Comparison of ENCODE assay signal across 15 cellular contexts in the genomic region with DNA sequence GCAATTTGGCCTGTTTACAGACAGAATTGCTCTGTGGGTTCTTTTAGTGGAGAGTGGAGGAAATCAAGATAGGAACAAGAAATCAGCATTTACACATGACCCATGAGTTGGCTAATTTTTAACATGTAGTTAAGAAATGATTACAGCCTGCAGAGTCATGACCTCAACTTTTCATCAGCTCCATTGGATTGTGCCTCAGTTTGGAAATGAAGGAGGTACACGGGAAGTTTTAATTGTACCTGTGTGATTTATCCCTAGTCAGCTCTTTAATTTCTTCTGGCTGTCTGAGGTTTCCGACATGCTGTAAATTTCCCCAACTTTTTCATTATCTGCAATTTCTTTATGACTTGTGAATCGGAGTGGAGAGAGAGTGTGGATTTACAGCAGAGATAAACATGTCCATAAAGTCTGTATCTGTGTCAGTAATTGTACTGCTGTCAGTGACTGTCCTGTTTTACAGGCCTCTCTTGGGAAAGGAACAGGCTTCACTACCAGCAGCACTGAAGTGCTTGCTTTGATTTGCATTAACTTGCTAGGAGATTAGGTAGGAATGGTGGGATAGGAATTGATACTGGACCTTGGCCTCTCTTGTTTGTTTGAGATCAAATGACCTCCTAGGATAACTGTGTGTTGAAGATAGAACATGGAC. TPM values are rescaled to one million over a fixed set of nuclear protein-coding genes. Genes with fewer than 3 reads are reported as not detected.
A peak's percentile ranks its signal among the peaks of the same experiment; 100 is the strongest.
DNase-seq lines count a peak whose midpoint lies in the region; ATAC-seq and TF ChIP-seq lines count a peak whose summit lies in the region.
"Had no signal": no experiment of that assay in that cellular context is flagged by ENCODE, and none has a peak within 500 bp of the region (broad histone marks: within the 10 kb centered on the region; RNA-seq: fewer than 3 reads in every experiment).

No MANE protein-coding gene starts in this region.

- no peaks in the 10 kb centered on the region for H3K36me3 Mint-ChIP-seq in activated CD4-positive, alpha-beta T cell treated with anti-CD3 and anti-CD28 coated beads for 36 hours (ENCODE audit: low read depth)

- H4K20me1 ChIP-seq in MM.1S (ENCODE audit: insufficient read depth, low read length) (no peaks in the 10 kb centered on the region), hepatocyte (ENCODE audit: insufficient read depth, poor library complexity, severe bottlenecking) (no peaks in the 10 kb centered on the region)

- H3K4me1 Mint-ChIP-seq in activated CD4-positive, alpha-beta T cell treated with anti-CD3 and anti-CD28 coated beads for 36 hours: peaks cover 25% of the 10 kb centered on the region

- intact Hi-C loops in activated CD4-positive, alpha-beta T cell treated with anti-CD3 and anti-CD28 coated beads for 36 hours (cut with DNase I, micrococcal nuclease): no loop called here

- H3K27ac ChIP-seq in MM.1S (ENCODE audit: low read length) (peak overlapping the region; percentile 13; the same call in 1 of the 2 replicates), hepatocyte (peak overlapping the region; percentile 54)
- H3K27ac ChIP-seq: uterus had no signal

- no peak overlapping the region for H2AFZ ChIP-seq in MM.1S (ENCODE audit: low read length)
- no peak overlapping the region for H2AFZ ChIP-seq in hepatocyte

- H3K4me3 Mint-ChIP-seq in activated CD4-positive, alpha-beta T cell treated with anti-CD3 and anti-CD28 coated beads for 36 hours: no peak overlapping the region
- H3K4me3 Mint-ChIP-seq: activated CD8-positive, alpha-beta memory T cell treated with anti-CD3 and anti-CD28 coated beads, Interleukin-2, amount 10 ng/mL, durations not matched to agents 7 days and 5 days; activated naive CD8-positive, alpha-beta T cell treated with anti-CD3 and anti-CD28 coated beads, Interleukin-2, amount 50 U/mL, for 24 hours had no signal

- peak overlapping the region; percentile 5 for H3K27ac Mint-ChIP-seq in activated CD4-positive, alpha-beta T cell treated with anti-CD3 and anti-CD28 coated beads for 36 hours
- H3K27ac Mint-ChIP-seq: activated CD8-positive, alpha-beta memory T cell treated with anti-CD3 and anti-CD28 coated beads, Interleukin-2, amount 10 ng/mL, durations not matched to agents 7 days and 5 days; activated naive CD8-positive, alpha-beta T cell treated with anti-CD3 and anti-CD28 coated beads, Interleukin-2, amount 50 U/mL, for 24 hours had no signal

- no peak for DNase-seq in activated CD4-positive, alpha-beta T cell treated with anti-CD3 and anti-CD28 coated beads for 36 hours
- no peak for DNase-seq in activated CD4-positive, alpha-beta T cell treated with anti-CD3 and anti-CD28 coated beads, Interleukin-2, amount 50 U/mL, for 1 hour
- DNase-seq in MM.1S (no peak), hepatocyte (ENCODE audit: low spot score) (peak; percentile 44), renal cortical epithelial cell (ENCODE audit: low read depth) (peak; percentile 80), medulla oblongata (ENCODE audit: extremely low spot score) (no peak)
- DNase-seq: activated CD8-positive, alpha-beta memory T cell treated with anti-CD3 and anti-CD28 coated beads, Interleukin-2, amount 10 ng/mL, durations not matched to agents 7 days and 5 days; activated naive CD8-positive, alpha-beta T cell treated with anti-CD3 and anti-CD28 coated beads, Interleukin-2, amount 50 U/mL, for 24 hours; NCI-H1092; NCI-H524; posterior cingulate gyrus; stimulated activated CD4-positive, alpha-beta T cell treated with anti-CD3 and anti-CD28 coated beads, Interleukin-2, amount 100 ng/mL, for 24 hours; uterus had no signal

- H3K9me3 ChIP-seq in MM.1S (replicated peaks; ENCODE audit: insufficient read depth, low read length): no peaks in the 10 kb centered on the region
- H3K9me3 ChIP-seq in hepatocyte (ENCODE audit: low read depth): no peaks in the 10 kb centered on the region
- H3K9me3 ChIP-seq: uterus had no signal

- 0 out of 2 replicates have a peak, but pooled peaks cover 3% of the 10 kb centered on the region for H3F3A ChIP-seq in MM.1S (ENCODE audit: insufficient read depth, low read length)

- no peaks in the 10 kb centered on the region for H3K27me3 Mint-ChIP-seq in activated CD4-positive, alpha-beta T cell treated with anti-CD3 and anti-CD28 coated beads for 36 hours
- H3K27me3 Mint-ChIP-seq: activated CD8-positive, alpha-beta memory T cell treated with anti-CD3 and anti-CD28 coated beads, Interleukin-2, amount 10 ng/mL, durations not matched to agents 7 days and 5 days; activated naive CD8-positive, alpha-beta T cell treated with anti-CD3 and anti-CD28 coated beads, Interleukin-2, amount 50 U/mL, for 24 hours had no signal

- H3K9me2 ChIP-seq in MM.1S (replicated peaks; ENCODE audit: insufficient read depth, low read length): no peaks in the 10 kb centered on the region
- H3K9me2 ChIP-seq in hepatocyte (replicated peaks; ENCODE audit: insufficient read depth): no peaks in the 10 kb centered on the region

- ATAC-seq in activated CD4-positive, alpha-beta T cell treated with anti-CD3 and anti-CD28 coated beads for 36 hours: no peak
- ATAC-seq in HG02852 (IDR thresholded peaks at IDR 0.05; ENCODE audit: unreplicated experiment) (no peak), GM21528 (IDR thresholded peaks at IDR 0.05; ENCODE audit: low FRiP score, unreplicated experiment) (no peak)
- ATAC-seq: activated naive CD8-positive, alpha-beta T cell treated with anti-CD3 and anti-CD28 coated beads, Interleukin-2, amount 50 U/mL, for 24 hours had no signal

- TF ChIP-seq CTCF in MM.1S (IDR thresholded peaks at IDR 0.05; ENCODE audit: low read length) (no peak), hepatocyte (IDR thresholded peaks at IDR 0.05; ENCODE audit: poor library complexity) (no peak)

- CTCF ChIA-PET in activated CD4-positive, alpha-beta T cell treated with anti-CD3 and anti-CD28 coated beads for 36 hours (lab: Charles Lee): interaction anchor here (0.7 to 1.4 kb wide), 2 partner anchors 10 to 14 kb away, joined by 3 read pairs; no protein-coding TSS in a partner anchor

- WGBS in hepatocyte (ENCODE audit: low lambda C conversion rate, missing lambda C conversion rate): 23% methylated on average over 3 of the region's 3 CpGs

- H3K9ac ChIP-seq in MM.1S (ENCODE audit: low read length): no peak overlapping the region

- H3K79me2 ChIP-seq in MM.1S (ENCODE audit: low read length) (0 out of 2 replicates have a peak, but pooled peaks cover 3% of the 10 kb centered on the region), hepatocyte (no peaks in the 10 kb centered on the region)

- H3K9me3 Mint-ChIP-seq in activated CD4-positive, alpha-beta T cell treated with anti-CD3 and anti-CD28 coated beads for 36 hours (ENCODE audit: low read depth): no peaks in the 10 kb centered on the region
- H3K9me3 Mint-ChIP-seq: activated naive CD8-positive, alpha-beta T cell treated with anti-CD3 and anti-CD28 coated beads, Interleukin-2, amount 50 U/mL, for 24 hours had no signal

- no peaks in the 10 kb centered on the region for H3K36me3 ChIP-seq in MM.1S (replicated peaks; ENCODE audit: insufficient read depth, low read length)
- H3K36me3 ChIP-seq in hepatocyte (replicated peaks; ENCODE audit: insufficient read depth, low read depth): no peaks in the 10 kb centered on the region
- H3K36me3 ChIP-seq: uterus had no signal

- H3K27me3 ChIP-seq in MM.1S (replicated peaks; ENCODE audit: insufficient read depth, low read length) (no peaks in the 10 kb centered on the region), hepatocyte (no peaks in the 10 kb centered on the region)
- H3K27me3 ChIP-seq: uterus had no signal

- H3K4me3 ChIP-seq in MM.1S (ENCODE audit: low read length): no peak overlapping the region
- no peak overlapping the region for H3K4me3 ChIP-seq in hepatocyte
- H3K4me3 ChIP-seq: uterus had no signal

- peaks cover 10% of the 10 kb centered on the region for H3K4me1 ChIP-seq in MM.1S (ENCODE audit: low read length)
- peaks cover 10% of the 10 kb centered on the region for H3K4me1 ChIP-seq in hepatocyte (ENCODE audit: insufficient read depth)
- H3K4me1 ChIP-seq: uterus had no signal

- peak overlapping the region; percentile 19 for H3K4me2 ChIP-seq in MM.1S (ENCODE audit: low read depth, low read length)
- H3K4me2 ChIP-seq in hepatocyte: peak overlapping the region; percentile 70

- POLR2A ChIA-PET in activated CD4-positive, alpha-beta T cell treated with anti-CD3 and anti-CD28 coated beads for 36 hours (lab: Charles Lee): no interaction called here

RNA-seq across cellular contexts. Expression of a gene that starts 49.2 kb away (rescaled TPM):
- total RNA-seq in activated CD4-positive, alpha-beta T cell treated with anti-CD3 and anti-CD28 coated beads for 36 hours: 10 to 100 TPM; 10.3 to 13.2 TPM
- 14.3 and 14.4 TPM in 2 replicates for total RNA-seq in hepatocyte
- polyA plus RNA-seq in hepatocyte: 13.5 and 13.7 TPM in 2 replicates
- total RNA-seq in renal cortical epithelial cell: 5.1 and 6.8 TPM in 2 replicates

RNA-seq across cellular contexts. Expression of a gene that starts 49.7 kb away (rescaled TPM):
- total RNA-seq in activated CD4-positive, alpha-beta T cell treated with anti-CD3 and anti-CD28 coated beads for 36 hours: 10 to 100 TPM; 17.2 to 24.6 TPM
- 72.9 and 83.8 TPM in 2 replicates for total RNA-seq in hepatocyte
- polyA plus RNA-seq in hepatocyte: 66.5 and 76.8 TPM in 2 replicates
- 15.8 and 28.0 TPM in 2 replicates for total RNA-seq in renal cortical epithelial cell

Comparison
In these comparisons a context has a peak if more than half of its experiments do, and no peak if none do; other contexts are left out.
1. DNase-seq: peak in hepatocyte (single experiment) and renal cortical epithelial cell (single experiment); none in activated CD4-positive, alpha-beta T cell treated with anti-CD3 and anti-CD28 coated beads for 36 hours (single experiment), activated CD4-positive, alpha-beta T cell treated with anti-CD3 and anti-CD28 coated beads, Interleukin-2, amount 50 U/mL, for 1 hour (single experiment), MM.1S (single experiment) and medulla oblongata (single experiment).